In the genomic region with DNA sequence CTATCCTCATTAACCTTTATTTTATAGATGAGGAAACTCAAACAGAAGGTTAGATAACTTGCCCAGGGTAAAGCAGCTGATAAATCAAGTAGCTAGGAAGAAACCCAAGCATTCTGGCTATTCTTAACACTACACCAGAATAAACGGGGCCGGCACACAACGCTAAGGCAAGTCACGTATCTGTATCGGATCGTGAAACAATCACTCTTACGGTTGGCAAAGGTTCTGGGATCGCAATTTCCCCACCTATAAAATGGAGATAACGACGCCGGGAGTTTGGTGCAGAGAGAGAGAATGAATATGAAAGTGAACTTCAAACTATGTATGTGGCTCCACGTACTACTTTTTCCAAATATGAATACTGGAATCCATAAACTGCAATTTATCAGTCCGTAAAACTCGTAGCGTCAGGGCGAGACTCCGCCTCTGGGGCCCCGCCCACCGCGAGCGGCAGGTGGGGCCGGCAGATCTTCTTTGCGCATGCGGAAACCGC, we compare ENCODE assay signal across 8 cellular contexts. TPM values are rescaled to one million over a fixed set of nuclear protein-coding genes. Genes with fewer than 3 reads are reported as not detected.
A peak's percentile ranks its signal among the peaks of the same experiment; 100 is the strongest.
DNase-seq lines count a peak whose midpoint lies in the region; ATAC-seq and TF ChIP-seq lines count a peak whose summit lies in the region.

No MANE protein-coding gene starts in this region.

- TF ChIP-seq POLR2A in prostate gland (IDR thresholded peaks at IDR 0.05) = no peak

- intact Hi-C loops in heart right ventricle (cut with DNase I) (no loop called here), prostate gland (cut with DNase I) (loop anchor here (5.0 to 10.0 kb wide), 2 partner anchors 140 to 408 kb away; partner anchors contain the start of genes CEP70 and NME9)

- H3K27me3 ChIP-seq in SJSA1 (replicated peaks) (peaks cover 14% of the 10 kb centered on the region), heart right ventricle (peaks cover 0 to 12% (median 0%) of the 10 kb centered on the region in 7 donors), prostate gland (replicated peaks; ENCODE audit: insufficient read depth) (no peaks in the 10 kb centered on the region)

- TF ChIP-seq CTCF in heart right ventricle (IDR thresholded peaks at IDR 0.05) = no peak
- TF ChIP-seq CTCF in prostate gland (IDR thresholded peaks at IDR 0.05) = no peak

- no peaks in the 10 kb centered on the region for H3K9me3 ChIP-seq in SJSA1 (replicated peaks)
- no peaks in the 10 kb centered on the region for H3K9me3 ChIP-seq in heart right ventricle
- H3K9me3 ChIP-seq in prostate gland = no peaks in the 10 kb centered on the region

- 0 to 1% methylated on average over 25 of the region's 25 CpGs for WGBS in heart right ventricle, 2 donors
- under 1% methylated on average over 25 of the region's 25 CpGs for WGBS in prostate gland

- H3K4me3 ChIP-seq in SJSA1 (peak overlapping the region; percentile 71), heart right ventricle (peak overlapping the region; percentile 78 to 99 (median 88)), prostate gland (peak overlapping the region; percentile 72 to 98)

- peaks cover 7% of the 10 kb centered on the region for H3K4me1 ChIP-seq in SJSA1 (replicated peaks)
- H3K4me1 ChIP-seq in heart right ventricle = peaks cover 3 to 42% (median 32%) of the 10 kb centered on the region in 9 donors
- no peaks in the 10 kb centered on the region for H3K4me1 ChIP-seq in prostate gland (replicated peaks)

- ATAC-seq in GM21576 (IDR thresholded peaks at IDR 0.05; ENCODE audit: unreplicated experiment) = peak; percentile 91
- ATAC-seq in heart right ventricle = peak; percentile 21 to 99 (median 98)

- peak; percentile 72 for DNase-seq in DMS79 (lab: John Stamatoyannopoulos, UW)
- peak; percentile 38 for DNase-seq in HuH-7.5 (ENCODE audit: low spot score)
- peak in 1 of 2 experiments; percentile 80 for DNase-seq in SJSA1 (ENCODE audit: low read depth in 1 of 2, low spot score in 2 of 2)
- DNase-seq in activated naive CD4-positive, alpha-beta T cell treated with anti-CD3 and anti-CD28 coated beads, Interleukin-2, amount 50 U/mL, for 16 hours = peak; percentile 91
- peak; percentile 89 to 91 for DNase-seq in heart right ventricle
- peak; percentile 88 for DNase-seq in prostate gland (ENCODE audit: low spot score)
- peak; percentile 90 for DNase-seq in ureter (ENCODE audit: low spot score)

- H3K27ac ChIP-seq in SJSA1 (peak overlapping the region; percentile 75), heart right ventricle (peak overlapping the region; percentile 77 to 99 (median 97)), prostate gland (peak overlapping the region; percentile 89 to 96)

- H3K36me3 ChIP-seq in SJSA1 (peaks cover 31% of the 10 kb centered on the region), heart right ventricle (peaks cover 0 to 27% (median 0%) of the 10 kb centered on the region in 9 donors), prostate gland (no peaks in the 10 kb centered on the region)

RNA-seq across cellular contexts. Expression of gene ARMC8, which starts 0.3 kb away (rescaled TPM):
- 41.8 and 42.9 TPM in 2 replicates for total RNA-seq in SJSA1 (2014; rRNA removed; shearing (Covaris generic))
- total RNA-seq in heart right ventricle (10 to 100 TPM; 28.2 to 49.3 (median 30.1) TPM), prostate gland (10 to 100 TPM; 34.8 to 44.0 TPM), ureter (83.2 TPM)
- 10 to 100 TPM; 13.8 to 23.0 TPM for polyA plus RNA-seq in heart right ventricle

RNA-seq across cellular contexts. Expression of gene DBR1, which starts 12.1 kb away (rescaled TPM):
- 17.4 and 19.8 TPM in 2 replicates for total RNA-seq in SJSA1 (2014; rRNA removed; shearing (Covaris generic))
- 10 to 100 TPM in 2 of 10 donors, 1 to 10 TPM in 8; 6.4 to 10.5 (median 9.0) TPM for total RNA-seq in heart right ventricle
- 1 to 10 TPM; 3.3 to 5.5 TPM for polyA plus RNA-seq in heart right ventricle
- total RNA-seq in prostate gland = 10 to 100 TPM in 1 of 2 donors, 1 to 10 TPM in 1; 9.1 to 15.8 TPM
- 17.3 TPM for total RNA-seq in ureter

RNA-seq across cellular contexts. Expression of gene A4GNT, which starts 54.7 kb away (rescaled TPM):
- total RNA-seq in SJSA1 (2014; rRNA removed; shearing (Covaris generic)) = not detected in 2 replicates
- total RNA-seq in heart right ventricle = not detected
- polyA plus RNA-seq in heart right ventricle = not detected
- not detected for total RNA-seq in prostate gland
- not detected for total RNA-seq in ureter
